Comparison of ENCODE assay signal across 3 cellular contexts in genomic region chr1:14718476-14718875, GRCh38.
"Had no signal": no experiment of that assay in that cellular context is flagged by ENCODE, and none has a peak within 500 bp of the region (broad histone marks: within the 10 kb centered on the region; RNA-seq: fewer than 3 reads in every experiment).

No MANE protein-coding gene starts in this region.

- DNase-seq: GDM1, GF-D8 had no signal

- H3K4me3 ChIP-seq: GM12878 had no signal

- ATAC-seq: GM12878 had no signal
